Comparison of ENCODE assay signal across 1 cellular context in the genomic region with DNA sequence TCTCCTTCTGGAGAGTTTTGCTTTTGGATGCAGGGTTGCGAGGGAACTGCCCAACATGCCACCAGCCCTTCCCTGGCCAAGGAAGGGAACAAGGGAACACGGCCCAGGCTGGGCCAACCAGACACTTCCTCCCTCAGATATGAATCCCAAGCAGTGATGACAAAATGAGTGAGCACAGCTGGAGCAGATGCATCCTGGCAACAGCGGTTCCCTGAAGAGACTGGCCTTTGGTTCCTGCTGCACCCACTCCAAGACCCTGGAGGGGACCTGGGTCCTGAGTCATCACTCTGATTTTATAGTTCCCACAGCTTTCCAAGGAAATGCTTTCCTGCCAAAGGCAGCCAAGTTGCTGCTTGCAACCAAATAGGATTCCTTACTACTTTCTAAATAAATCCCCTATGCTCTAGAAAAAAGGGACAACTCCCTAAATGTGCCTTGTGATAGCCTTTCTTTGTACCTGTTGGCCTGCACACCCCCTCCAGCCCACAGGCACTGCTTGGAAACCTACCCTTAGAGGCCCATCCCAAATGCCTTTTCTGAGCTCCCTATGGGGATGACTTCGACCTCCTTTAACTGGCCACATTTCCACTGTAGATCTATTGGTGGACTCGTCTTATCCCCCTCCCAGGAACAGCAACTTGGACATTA.
A peak's percentile ranks its signal among the peaks of the same experiment; 100 is the strongest.
TF ChIP-seq lines count a peak whose summit lies in the region.

No MANE protein-coding gene starts in this region.

TF ChIP-seq in endothelial cell of umbilical vein, 7 proteins besides CTCF, POLR2A, EP300 and RAD21:
- TF ChIP-seq GATA2 (IDR thresholded peaks at IDR 0.05; ENCODE audit: insufficient read depth, insufficient read length, low read depth, low read length), result no peak
- peak; percentile 77 for TF ChIP-seq FOS (IDR thresholded peaks at IDR 0.05; ENCODE audit: borderline replicate concordance, insufficient read depth, low read length)
- TF ChIP-seq EZH2 (IDR thresholded peaks at IDR 0.05; ENCODE audit: borderline replicate concordance, low read depth, low read length, severe bottlenecking), result no peak
- peak; percentile 61 for TF ChIP-seq JUN (IDR thresholded peaks at IDR 0.05; ENCODE audit: borderline replicate concordance, insufficient read depth, insufficient read length, low read depth)
TF ChIP-seq in endothelial cell of umbilical vein: peak in this region for 2.
